Comparison of ENCODE assay signal across 20 cellular contexts in genomic region chr2:42712934-42713333, GRCh38. TPM values are rescaled to one million over a fixed set of nuclear protein-coding genes. Genes with fewer than 3 reads are reported as not detected.
DNase-seq lines count a peak whose midpoint lies in the region; ATAC-seq and TF ChIP-seq lines count a peak whose summit lies in the region.
"Had no signal": no experiment of that assay in that cellular context is flagged by ENCODE, and none has a peak within 500 bp of the region (broad histone marks: within the 10 kb centered on the region; RNA-seq: fewer than 3 reads in every experiment).

No MANE protein-coding gene starts in this region.

- no peak overlapping the region for H2AK5ac ChIP-seq in mesendoderm (ENCODE audit: low read length)

- H3K27ac Mint-ChIP-seq in WTC11 (0 out of 2 replicates have a peak overlapping the region, but pooled peaks have one; percentile 29), osteocyte (ENCODE audit: unreplicated experiment) (no peak overlapping the region)
- H3K27ac Mint-ChIP-seq: CD14-positive monocyte had no signal

- H3K36me3 Mint-ChIP-seq in WTC11 (peaks cover 19% of the 10 kb centered on the region), osteocyte (ENCODE audit: unreplicated experiment) (peaks cover 25% of the 10 kb centered on the region)

- POLR2A ChIA-PET in WTC11 (lab: Charles Lee): interaction anchor here (0.6 to 1.6 kb wide), 2 partner anchors 9 to 12 kb away, joined by 3 to 9 read pairs; no protein-coding TSS in a partner anchor

- H2BK120ac ChIP-seq in mesendoderm (ENCODE audit: low read depth, low read length): no peak overlapping the region

- H3K4me2 ChIP-seq in mesendoderm (ENCODE audit: low read length): no peak overlapping the region
- H3K4me2 ChIP-seq: A549; BLaER1 treated with 17β-estradiol and CSF1 and Interleukin-3, amounts not matched to agents 10 nM and 100 nM had no signal

- H3K27me3 Mint-ChIP-seq in WTC11 (ENCODE audit: low read depth) (no peaks in the 10 kb centered on the region), osteocyte (ENCODE audit: unreplicated experiment) (no peaks in the 10 kb centered on the region)
- H3K27me3 Mint-ChIP-seq: CD4-positive, alpha-beta memory T cell had no signal

- H2BK5ac ChIP-seq in mesendoderm (ENCODE audit: low read length): no peak overlapping the region

- DNase-seq in WTC11 (ENCODE audit: low spot score) (no peak), mesendoderm (peak; percentile 84), osteocyte (ENCODE audit: extremely low spot score, unreplicated experiment) (no peak), CD1c-positive myeloid dendritic cell (ENCODE audit: extremely low spot score) (no peak)
- DNase-seq: 8988T; ACHN; AML-193; BE2C; Caco-2; CD4-positive, alpha-beta memory T cell; DMS153; DND-41; GOT3; H7; HCEC 1CT had no signal

- no peak overlapping the region for H2BK15ac ChIP-seq in mesendoderm (replicated peaks; ENCODE audit: low read depth)

- ATAC-seq in WTC11: no peak
- ATAC-seq in HG03571 (IDR thresholded peaks at IDR 0.05; ENCODE audit: unreplicated experiment): no peak
- ATAC-seq: A549 had no signal

- H3K4me3 Mint-ChIP-seq in WTC11 (no peak overlapping the region), osteocyte (ENCODE audit: unreplicated experiment) (no peak overlapping the region)
- H3K4me3 Mint-ChIP-seq: CD14-positive monocyte; CD4-positive, alpha-beta memory T cell had no signal

- H3K4ac ChIP-seq in mesendoderm (ENCODE audit: low read depth, low read length): no peak overlapping the region

- H3K18ac ChIP-seq in mesendoderm (ENCODE audit: low read length): no peak overlapping the region

- no peak overlapping the region for H3K56ac ChIP-seq in mesendoderm (ENCODE audit: low read length)

- H3K36me3 ChIP-seq in HUES48 (ENCODE audit: control insufficient read depth, insufficient read depth, low read length) (peaks cover 20% of the 10 kb centered on the region), mesendoderm (ENCODE audit: control insufficient read depth, insufficient read depth, low read length) (peaks cover 2% of the 10 kb centered on the region)
- H3K36me3 ChIP-seq: BE2C had no signal

- H3K79me1 ChIP-seq in mesendoderm (ENCODE audit: low read length): no peaks in the 10 kb centered on the region

- no peaks in the 10 kb centered on the region for H3K9me3 Mint-ChIP-seq in WTC11
- H3K9me3 Mint-ChIP-seq in osteocyte (ENCODE audit: unreplicated experiment): no peaks in the 10 kb centered on the region
- H3K9me3 Mint-ChIP-seq: CD14-positive monocyte; CD4-positive, alpha-beta memory T cell had no signal

- peak overlapping the region; percentile 17 for H3K27ac ChIP-seq in HUES48 (ENCODE audit: low read depth, low read length)
- no peak overlapping the region for H3K27ac ChIP-seq in mesendoderm (ENCODE audit: low read depth, low read length)
- H3K27ac ChIP-seq: A549; BLaER1 treated with 17β-estradiol and CSF1 and Interleukin-3, amounts not matched to agents 10 nM and 100 nM had no signal

- no peak overlapping the region for H4K5ac ChIP-seq in mesendoderm (ENCODE audit: low read length)

- WGBS in mesendoderm (ENCODE audit: extremely low coverage, insufficient coverage, low lambda C conversion rate): no CpG with 5 or more reads among the region's 2 CpGs

- H3K79me2 ChIP-seq in mesendoderm (ENCODE audit: control insufficient read depth, insufficient read depth, low read length): no peaks in the 10 kb centered on the region

- no peak overlapping the region for H3K23ac ChIP-seq in mesendoderm (ENCODE audit: low read length)

- H3K4me1 Mint-ChIP-seq in WTC11 (peaks cover 15% of the 10 kb centered on the region), osteocyte (ENCODE audit: unreplicated experiment) (no peaks in the 10 kb centered on the region)
- H3K4me1 Mint-ChIP-seq: CD14-positive monocyte; CD4-positive, alpha-beta memory T cell had no signal

- no peak overlapping the region for H3K4me3 ChIP-seq in HUES48 (ENCODE audit: low read depth, low read length)
- H3K4me3 ChIP-seq in mesendoderm (ENCODE audit: low read length): no peak overlapping the region
- H3K4me3 ChIP-seq: A549; BLaER1 treated with 17β-estradiol and CSF1 and Interleukin-3, amounts not matched to agents 10 nM and 100 nM had no signal

- H3K27me3 ChIP-seq in HUES48 (ENCODE audit: control insufficient read depth, insufficient read depth, low read length) (no peaks in the 10 kb centered on the region), mesendoderm (ENCODE audit: insufficient read depth, low read length, poor library complexity) (no peaks in the 10 kb centered on the region)
- H3K27me3 ChIP-seq: BE2C; BLaER1 treated with 17β-estradiol and CSF1 and Interleukin-3, amounts not matched to agents 10 nM and 100 nM had no signal

- H3K9ac ChIP-seq in HUES48 (ENCODE audit: low read depth, low read length) (no peak overlapping the region), mesendoderm (ENCODE audit: low read length) (no peak overlapping the region)
- H3K9ac ChIP-seq: BLaER1 treated with 17β-estradiol and CSF1 and Interleukin-3, amounts not matched to agents 10 nM and 100 nM had no signal

- no peak for TF ChIP-seq CTCF in WTC11 (IDR thresholded peaks at IDR 0.05)
- TF ChIP-seq CTCF in osteocyte (IDR thresholded peaks at IDR 0.05): no peak

- no peak overlapping the region for H4K8ac ChIP-seq in mesendoderm (ENCODE audit: low read depth, low read length)

- CTCF ChIA-PET in WTC11 (lab: Charles Lee): interaction anchor here (2.1 kb wide), 1 partner anchor 57 kb away, joined by 7 read pairs; no protein-coding TSS in a partner anchor

- H3K9me3 ChIP-seq in HUES48 (ENCODE audit: control insufficient read depth, insufficient read depth, low read length): no peaks in the 10 kb centered on the region
- H3K9me3 ChIP-seq: A549; BE2C; BLaER1 treated with 17β-estradiol and CSF1 and Interleukin-3, amounts not matched to agents 10 nM and 100 nM; Caco-2 had no signal

- H3K4me1 ChIP-seq in HUES48 (ENCODE audit: control insufficient read depth, insufficient read depth, low read length) (peaks cover 4% of the 10 kb centered on the region; the same call in 1 of the 2 replicates), mesendoderm (ENCODE audit: control insufficient read depth, low read depth, low read length) (peaks cover 2% of the 10 kb centered on the region)
- H3K4me1 ChIP-seq: A549; BLaER1 treated with 17β-estradiol and CSF1 and Interleukin-3, amounts not matched to agents 10 nM and 100 nM; Caco-2 had no signal

TF ChIP-seq in WTC11, 78 proteins besides CTCF, POLR2A, EP300 and RAD21:
- TF ChIP-seq IRF1 (CRISPR knock-in tag; IDR thresholded peaks at IDR 0.05): no peak
- 0 out of 2 replicates have a peak, but pooled peaks have one; percentile 25 for TF ChIP-seq ZNF532 (CRISPR knock-in tag; IDR thresholded peaks at IDR 0.05; ENCODE audit: borderline replicate concordance)

RNA-seq across cellular contexts. Expression of gene OXER1, which starts 51.0 kb away (rescaled TPM):
- total RNA-seq in WTC11 (2021) (2.6 to 2.7 TPM (median 2.7 TPM) in 3 replicates), osteocyte (not detected in 2 replicates)
- polyA plus RNA-seq in mesendoderm (2013, experiment 1 of 2): 0.95 TPM
- polyA plus RNA-seq in mesendoderm (2013, experiment 2 of 2): 0.78 TPM
- total RNA-seq: CD4-positive, alpha-beta memory T cell had no signal
- polyA plus RNA-seq: A549; CD4-positive, alpha-beta memory T cell had no signal
